Comparison of ENCODE assay signal across 9 cellular contexts in the genomic region with DNA sequence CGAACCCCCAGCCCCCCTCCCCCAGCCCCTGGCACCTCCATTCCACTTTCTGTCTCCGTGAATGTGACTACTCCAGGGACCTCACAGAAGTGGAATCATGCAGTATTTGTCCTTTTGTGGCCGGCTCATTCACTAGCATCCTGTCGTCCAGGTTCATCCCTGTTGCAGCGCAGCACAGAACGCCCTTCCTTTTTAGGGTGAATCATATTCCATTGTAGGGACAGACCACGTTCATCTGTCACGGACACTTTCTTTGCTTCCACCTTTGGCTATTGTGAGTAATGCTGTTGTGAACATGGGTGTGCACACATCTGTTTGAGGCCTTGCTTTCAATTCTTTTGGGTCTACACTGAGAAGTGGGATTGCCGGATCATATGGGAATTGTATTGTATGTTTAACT.
"Had no signal": no experiment of that assay in that cellular context is flagged by ENCODE, and none has a peak within 500 bp of the region (broad histone marks: within the 10 kb centered on the region; RNA-seq: fewer than 3 reads in every experiment).

No MANE protein-coding gene starts in this region.

- ATAC-seq: HCT116, K562 had no signal

- H2AFZ ChIP-seq: GM23248 had no signal

- FAIRE-seq: HTR-8/SVneo, K562 had no signal

- H3K9ac ChIP-seq: GM23248 had no signal

- H3K4me3 ChIP-seq: GM23248, HAP-1, K562 had no signal

- H3K4me3 Mint-ChIP-seq: HFFc6 had no signal

- H3K27ac Mint-ChIP-seq: HFFc6 had no signal

- H3K36me3 ChIP-seq: HAP-1 had no signal

- DNase-seq: GM23248, GOT3, H7, HFFc6, IMR-90 had no signal

- H3K4me1 ChIP-seq: HAP-1 had no signal

- H3K27ac ChIP-seq: GM23248 had no signal

- H3K9me3 ChIP-seq: HAP-1 had no signal

- H3K9me3 Mint-ChIP-seq: HFFc6 had no signal
